Comparison of ENCODE assay signal across 1 cellular context in the genomic region with DNA sequence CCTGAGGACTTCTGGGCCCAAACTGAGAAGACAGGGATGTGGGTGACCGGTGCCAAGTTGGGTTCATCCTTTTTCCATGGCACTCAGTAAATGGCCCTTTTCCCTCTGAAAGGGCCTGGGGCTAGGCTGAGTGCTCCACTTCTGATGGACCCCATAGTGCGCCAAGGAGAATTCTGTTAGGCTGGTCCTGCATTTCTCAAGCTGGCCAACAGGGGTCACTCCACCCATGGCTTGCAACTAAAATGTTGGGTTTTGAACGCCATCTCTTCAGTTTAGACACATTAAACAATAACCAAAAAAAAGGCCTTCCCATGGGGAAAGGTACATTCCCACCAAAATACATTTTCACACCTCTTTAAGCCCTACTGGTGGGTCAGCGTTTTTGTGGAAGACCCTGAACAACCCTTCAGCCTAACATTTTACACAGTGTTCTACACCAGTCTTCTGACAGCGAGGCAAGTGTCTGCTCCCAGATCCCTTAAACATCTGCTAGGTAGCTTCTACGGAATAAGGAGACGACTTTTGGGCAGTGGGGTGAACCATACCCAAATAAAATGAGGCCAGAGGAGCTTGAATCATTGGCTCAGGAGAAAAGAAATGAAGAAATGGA.
TF ChIP-seq lines count a peak whose summit lies in the region.

No MANE protein-coding gene starts in this region.

TF ChIP-seq in liver, 16 proteins besides CTCF, POLR2A, EP300 and RAD21 (continued from another document):
- TF ChIP-seq, protein P1, sequence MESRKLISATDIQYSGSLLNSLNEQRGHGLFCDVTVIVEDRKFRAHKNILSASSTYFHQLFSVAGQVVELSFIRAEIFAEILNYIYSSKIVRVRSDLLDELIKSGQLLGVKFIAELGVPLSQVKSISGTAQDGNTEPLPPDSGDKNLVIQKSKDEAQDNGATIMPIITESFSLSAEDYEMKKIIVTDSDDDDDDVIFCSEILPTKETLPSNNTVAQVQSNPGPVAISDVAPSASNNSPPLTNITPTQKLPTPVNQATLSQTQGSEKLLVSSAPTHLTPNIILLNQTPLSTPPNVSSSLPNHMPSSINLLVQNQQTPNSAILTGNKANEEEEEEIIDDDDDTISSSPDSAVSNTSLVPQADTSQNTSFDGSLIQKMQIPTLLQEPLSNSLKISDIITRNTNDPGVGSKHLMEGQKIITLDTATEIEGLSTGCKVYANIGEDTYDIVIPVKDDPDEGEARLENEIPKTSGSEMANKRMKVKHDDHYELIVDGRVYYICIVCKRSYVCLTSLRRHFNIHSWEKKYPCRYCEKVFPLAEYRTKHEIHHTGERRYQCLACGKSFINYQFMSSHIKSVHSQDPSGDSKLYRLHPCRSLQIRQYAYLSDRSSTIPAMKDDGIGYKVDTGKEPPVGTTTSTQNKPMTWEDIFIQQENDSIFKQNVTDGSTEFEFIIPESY (IDR thresholded peaks at IDR 0.05) = no peak
- TF ChIP-seq, protein P2, sequence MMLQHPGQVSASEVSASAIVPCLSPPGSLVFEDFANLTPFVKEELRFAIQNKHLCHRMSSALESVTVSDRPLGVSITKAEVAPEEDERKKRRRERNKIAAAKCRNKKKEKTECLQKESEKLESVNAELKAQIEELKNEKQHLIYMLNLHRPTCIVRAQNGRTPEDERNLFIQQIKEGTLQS (IDR thresholded peaks at IDR 0.05) = no peak
- TF ChIP-seq TAF1 (conservative IDR thresholded peaks at IDR 0.05) (no peak), HNF4G (IDR thresholded peaks at IDR 0.05) (no peak), RXRA (IDR thresholded peaks at IDR 0.05) (no peak), HNF4A (conservative IDR thresholded peaks at IDR 0.05) (no peak)
- TF ChIP-seq, protein P3, sequence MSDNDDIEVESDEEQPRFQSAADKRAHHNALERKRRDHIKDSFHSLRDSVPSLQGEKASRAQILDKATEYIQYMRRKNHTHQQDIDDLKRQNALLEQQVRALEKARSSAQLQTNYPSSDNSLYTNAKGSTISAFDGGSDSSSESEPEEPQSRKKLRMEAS (IDR thresholded peaks at IDR 0.05) = no peak
TF ChIP-seq in liver: peak in this region for 0.
